In the genomic region with DNA sequence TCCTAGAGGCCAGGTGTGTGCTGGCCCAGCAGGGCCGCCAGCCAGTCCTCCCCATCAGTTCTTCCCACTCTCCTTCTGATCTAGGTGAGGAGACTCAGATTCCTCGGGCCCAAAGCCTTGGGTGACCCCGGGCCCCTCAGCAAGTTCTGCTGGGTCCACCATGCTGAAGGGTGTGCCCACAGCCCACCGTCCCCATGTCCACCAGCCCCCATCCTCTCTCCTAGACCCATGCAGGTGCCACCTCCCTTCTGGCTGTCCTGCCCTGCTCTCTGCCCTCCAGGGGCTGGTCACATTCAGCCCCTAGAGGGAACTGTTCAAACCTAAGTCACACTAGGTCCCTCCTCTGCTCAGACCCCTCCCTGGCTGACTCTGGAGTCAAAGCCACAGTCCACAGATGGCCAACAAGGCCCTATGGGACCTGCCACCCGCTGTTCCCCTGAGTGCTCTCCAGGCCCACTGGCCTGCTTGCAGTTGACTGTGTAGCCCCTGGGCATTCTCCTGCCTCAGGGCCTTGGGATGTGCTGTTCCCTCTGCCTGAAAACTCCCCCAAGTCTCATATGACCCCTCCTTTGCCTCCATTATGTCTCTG, we compare ENCODE assay signal across 1 cellular context.
TF ChIP-seq lines count a peak whose summit lies in the region.

No MANE protein-coding gene starts in this region.

TF ChIP-seq in HCT116, 20 proteins besides CTCF, POLR2A, EP300 and RAD21:
- no peak for TF ChIP-seq POLR2AphosphoS5 (IDR thresholded peaks at IDR 0.05; ENCODE audit: low read depth, low read length)
- TF ChIP-seq ZFX (IDR thresholded peaks at IDR 0.05): no peak
- no peak for TF ChIP-seq JUND (IDR thresholded peaks at IDR 0.05)
- no peak for TF ChIP-seq EZH2 (IDR thresholded peaks at IDR 0.05)
- no peak for TF ChIP-seq YY1 (IDR thresholded peaks at IDR 0.05; ENCODE audit: extremely low read depth, insufficient replicate concordance, low read depth, low read length)
- no peak for TF ChIP-seq SP1 (IDR thresholded peaks at IDR 0.05; ENCODE audit: low read depth)
- TF ChIP-seq TCF7L2 (IDR thresholded peaks at IDR 0.05; ENCODE audit: borderline replicate concordance, extremely low read depth, insufficient read depth, insufficient read length): no peak
- TF ChIP-seq ZNF274 (IDR thresholded peaks at IDR 0.05; ENCODE audit: low read depth, low read length): no peak
- TF ChIP-seq SRF (IDR thresholded peaks at IDR 0.05; ENCODE audit: low read depth): no peak
- TF ChIP-seq, protein P1, sequence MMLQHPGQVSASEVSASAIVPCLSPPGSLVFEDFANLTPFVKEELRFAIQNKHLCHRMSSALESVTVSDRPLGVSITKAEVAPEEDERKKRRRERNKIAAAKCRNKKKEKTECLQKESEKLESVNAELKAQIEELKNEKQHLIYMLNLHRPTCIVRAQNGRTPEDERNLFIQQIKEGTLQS (IDR thresholded peaks at IDR 0.05): no peak
- TF ChIP-seq ELF1 (IDR thresholded peaks at IDR 0.05; ENCODE audit: borderline replicate concordance, low read depth): no peak
- TF ChIP-seq, protein P2, sequence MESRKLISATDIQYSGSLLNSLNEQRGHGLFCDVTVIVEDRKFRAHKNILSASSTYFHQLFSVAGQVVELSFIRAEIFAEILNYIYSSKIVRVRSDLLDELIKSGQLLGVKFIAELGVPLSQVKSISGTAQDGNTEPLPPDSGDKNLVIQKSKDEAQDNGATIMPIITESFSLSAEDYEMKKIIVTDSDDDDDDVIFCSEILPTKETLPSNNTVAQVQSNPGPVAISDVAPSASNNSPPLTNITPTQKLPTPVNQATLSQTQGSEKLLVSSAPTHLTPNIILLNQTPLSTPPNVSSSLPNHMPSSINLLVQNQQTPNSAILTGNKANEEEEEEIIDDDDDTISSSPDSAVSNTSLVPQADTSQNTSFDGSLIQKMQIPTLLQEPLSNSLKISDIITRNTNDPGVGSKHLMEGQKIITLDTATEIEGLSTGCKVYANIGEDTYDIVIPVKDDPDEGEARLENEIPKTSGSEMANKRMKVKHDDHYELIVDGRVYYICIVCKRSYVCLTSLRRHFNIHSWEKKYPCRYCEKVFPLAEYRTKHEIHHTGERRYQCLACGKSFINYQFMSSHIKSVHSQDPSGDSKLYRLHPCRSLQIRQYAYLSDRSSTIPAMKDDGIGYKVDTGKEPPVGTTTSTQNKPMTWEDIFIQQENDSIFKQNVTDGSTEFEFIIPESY (IDR thresholded peaks at IDR 0.05; ENCODE audit: extremely low read depth, insufficient replicate concordance, low read length): no peak
- TF ChIP-seq, protein P3, sequence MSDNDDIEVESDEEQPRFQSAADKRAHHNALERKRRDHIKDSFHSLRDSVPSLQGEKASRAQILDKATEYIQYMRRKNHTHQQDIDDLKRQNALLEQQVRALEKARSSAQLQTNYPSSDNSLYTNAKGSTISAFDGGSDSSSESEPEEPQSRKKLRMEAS (IDR thresholded peaks at IDR 0.05): no peak
- no peak for TF ChIP-seq EGR1 (IDR thresholded peaks at IDR 0.05; ENCODE audit: low read depth)
- no peak for TF ChIP-seq SIN3A (IDR thresholded peaks at IDR 0.05; ENCODE audit: low read depth)
- TF ChIP-seq CBX3 (IDR thresholded peaks at IDR 0.05; ENCODE audit: low read depth): no peak
- TF ChIP-seq, protein P4, sequence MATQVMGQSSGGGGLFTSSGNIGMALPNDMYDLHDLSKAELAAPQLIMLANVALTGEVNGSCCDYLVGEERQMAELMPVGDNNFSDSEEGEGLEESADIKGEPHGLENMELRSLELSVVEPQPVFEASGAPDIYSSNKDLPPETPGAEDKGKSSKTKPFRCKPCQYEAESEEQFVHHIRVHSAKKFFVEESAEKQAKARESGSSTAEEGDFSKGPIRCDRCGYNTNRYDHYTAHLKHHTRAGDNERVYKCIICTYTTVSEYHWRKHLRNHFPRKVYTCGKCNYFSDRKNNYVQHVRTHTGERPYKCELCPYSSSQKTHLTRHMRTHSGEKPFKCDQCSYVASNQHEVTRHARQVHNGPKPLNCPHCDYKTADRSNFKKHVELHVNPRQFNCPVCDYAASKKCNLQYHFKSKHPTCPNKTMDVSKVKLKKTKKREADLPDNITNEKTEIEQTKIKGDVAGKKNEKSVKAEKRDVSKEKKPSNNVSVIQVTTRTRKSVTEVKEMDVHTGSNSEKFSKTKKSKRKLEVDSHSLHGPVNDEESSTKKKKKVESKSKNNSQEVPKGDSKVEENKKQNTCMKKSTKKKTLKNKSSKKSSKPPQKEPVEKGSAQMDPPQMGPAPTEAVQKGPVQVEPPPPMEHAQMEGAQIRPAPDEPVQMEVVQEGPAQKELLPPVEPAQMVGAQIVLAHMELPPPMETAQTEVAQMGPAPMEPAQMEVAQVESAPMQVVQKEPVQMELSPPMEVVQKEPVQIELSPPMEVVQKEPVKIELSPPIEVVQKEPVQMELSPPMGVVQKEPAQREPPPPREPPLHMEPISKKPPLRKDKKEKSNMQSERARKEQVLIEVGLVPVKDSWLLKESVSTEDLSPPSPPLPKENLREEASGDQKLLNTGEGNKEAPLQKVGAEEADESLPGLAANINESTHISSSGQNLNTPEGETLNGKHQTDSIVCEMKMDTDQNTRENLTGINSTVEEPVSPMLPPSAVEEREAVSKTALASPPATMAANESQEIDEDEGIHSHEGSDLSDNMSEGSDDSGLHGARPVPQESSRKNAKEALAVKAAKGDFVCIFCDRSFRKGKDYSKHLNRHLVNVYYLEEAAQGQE (IDR thresholded peaks at IDR 0.05; ENCODE audit: low read depth): no peak
TF ChIP-seq in HCT116: peak in this region for 0.
